Comparison of ENCODE assay signal across 8 cellular contexts in genomic region chr14:45526715-45527549, GRCh38.
DNase-seq lines count a peak whose midpoint lies in the region; ATAC-seq and TF ChIP-seq lines count a peak whose summit lies in the region.

No MANE protein-coding gene starts in this region.

- H3K79me2 ChIP-seq in PC-9 (ENCODE audit: low read depth): no peaks in the 10 kb centered on the region

- peak; percentile 72 for ATAC-seq in GM21528 (IDR thresholded peaks at IDR 0.05; ENCODE audit: low FRiP score, unreplicated experiment)
- no peak for ATAC-seq in stimulated activated naive CD8-positive, alpha-beta T cell treated with anti-CD3 and anti-CD28 coated beads, Interleukin-15, Interleukin-2, amounts not matched to agents 100 U/mL and 50 U/mL, for 24 hours

- peak overlapping the region; percentile 51 for H3K4me2 ChIP-seq in PC-9

- H2AFZ ChIP-seq in PC-9: no peak overlapping the region

- DNase-seq in D341Med (ENCODE audit: low spot score) (peak; percentile 80), LHCN-M2 (ENCODE audit: low read depth) (peak; percentile 10), PC-9 (peak; percentile 56 to 58), foreskin melanocyte (peak; percentile 38), spleen (peak; percentile 56)
- DNase-seq in activated CD8-positive, alpha-beta memory T cell treated with anti-CD3 and anti-CD28 coated beads, Interleukin-2, amount 50 U/mL, for 48 hours: no peak
- no peak for DNase-seq in stimulated activated naive CD8-positive, alpha-beta T cell treated with anti-CD3 and anti-CD28 coated beads, Interleukin-15, Interleukin-2, amounts not matched to agents 100 U/mL and 50 U/mL, for 24 hours

- TF ChIP-seq POLR2A in spleen (IDR thresholded peaks at IDR 0.05): no peak

- H3K9me3 ChIP-seq in PC-9 (ENCODE audit: insufficient read depth, low read depth): no peaks in the 10 kb centered on the region
- peaks cover 0 to 13% (median 2%) of the 10 kb centered on the region in 8 donors for H3K9me3 ChIP-seq in spleen

- POLR2A ChIA-PET in PC-9 (lab: Charles Lee; ENCODE audit: unreplicated experiment): no interaction called here

- CTCF ChIA-PET in PC-9 (lab: Charles Lee): no interaction called here

- 34 to 62% (median 55%) methylated on average over 8 to 14 of the region's 14 CpGs for WGBS in spleen, 5 donors

- H3K4me1 ChIP-seq in PC-9 (replicated peaks; ENCODE audit: insufficient read depth): peaks cover 4% of the 10 kb centered on the region; the same call in 1 of the 2 replicates
- no peaks in the 10 kb centered on the region for H3K4me1 ChIP-seq in spleen

- no peaks in the 10 kb centered on the region for H3K27me3 ChIP-seq in PC-9 (ENCODE audit: insufficient read depth, low read depth)
- no peaks in the 10 kb centered on the region for H3K27me3 ChIP-seq in spleen (replicated peaks in 1 of 7)

- no peaks in the 10 kb centered on the region for H3K9me2 ChIP-seq in PC-9 (ENCODE audit: insufficient read depth)

- no peak overlapping the region for H3K27ac ChIP-seq in PC-9
- H3K27ac ChIP-seq in spleen: no peak overlapping the region

- intact Hi-C loops in PC-9 (cut with micrococcal nuclease; ENCODE audit: unreplicated experiment) (loop anchor here (1.0 to 5.0 kb wide), 2 partner anchors 100 to 615 kb away; no protein-coding TSS in a partner anchor), spleen (cut with DNase I; ENCODE audit: low total_unique reads) (no loop called here)

- H4K20me1 ChIP-seq in PC-9 (ENCODE audit: insufficient read depth): no peaks in the 10 kb centered on the region

- TF ChIP-seq CTCF in PC-9 (conservative IDR thresholded peaks at IDR 0.05): peak; percentile 72
- TF ChIP-seq CTCF in spleen (IDR thresholded peaks at IDR 0.05 in 8 of 11, conservative IDR thresholded peaks at IDR 0.05 in 3 of 11): no peak

- H3K36me3 ChIP-seq in PC-9 (ENCODE audit: low read depth): no peaks in the 10 kb centered on the region
- no peaks in the 10 kb centered on the region for H3K36me3 ChIP-seq in spleen

- H3K4me3 ChIP-seq in PC-9: no peak overlapping the region
- no peak overlapping the region for H3K4me3 ChIP-seq in spleen

- BruUV-seq in PC-9 (replicated peaks; lab: Mats Ljungman, UMichigan): no TSS peak

- H3F3A ChIP-seq in PC-9 (ENCODE audit: insufficient read depth, low read depth): no peaks in the 10 kb centered on the region

Comparison
In these comparisons a context has a peak if more than half of its experiments do, and no peak if none do; other contexts are left out.
1. DNase-seq: peak in D341Med (single experiment), LHCN-M2 (single experiment), PC-9 (2 of 2), foreskin melanocyte (single experiment) and spleen (single experiment); none in activated CD8-positive, alpha-beta memory T cell treated with anti-CD3 and anti-CD28 coated beads, Interleukin-2, amount 50 U/mL, for 48 hours (single experiment) and stimulated activated naive CD8-positive, alpha-beta T cell treated with anti-CD3 and anti-CD28 coated beads, Interleukin-15, Interleukin-2, amounts not matched to agents 100 U/mL and 50 U/mL, for 24 hours (single experiment).